ENCODE assay signal across 15 cellular contexts in the genomic region with DNA sequence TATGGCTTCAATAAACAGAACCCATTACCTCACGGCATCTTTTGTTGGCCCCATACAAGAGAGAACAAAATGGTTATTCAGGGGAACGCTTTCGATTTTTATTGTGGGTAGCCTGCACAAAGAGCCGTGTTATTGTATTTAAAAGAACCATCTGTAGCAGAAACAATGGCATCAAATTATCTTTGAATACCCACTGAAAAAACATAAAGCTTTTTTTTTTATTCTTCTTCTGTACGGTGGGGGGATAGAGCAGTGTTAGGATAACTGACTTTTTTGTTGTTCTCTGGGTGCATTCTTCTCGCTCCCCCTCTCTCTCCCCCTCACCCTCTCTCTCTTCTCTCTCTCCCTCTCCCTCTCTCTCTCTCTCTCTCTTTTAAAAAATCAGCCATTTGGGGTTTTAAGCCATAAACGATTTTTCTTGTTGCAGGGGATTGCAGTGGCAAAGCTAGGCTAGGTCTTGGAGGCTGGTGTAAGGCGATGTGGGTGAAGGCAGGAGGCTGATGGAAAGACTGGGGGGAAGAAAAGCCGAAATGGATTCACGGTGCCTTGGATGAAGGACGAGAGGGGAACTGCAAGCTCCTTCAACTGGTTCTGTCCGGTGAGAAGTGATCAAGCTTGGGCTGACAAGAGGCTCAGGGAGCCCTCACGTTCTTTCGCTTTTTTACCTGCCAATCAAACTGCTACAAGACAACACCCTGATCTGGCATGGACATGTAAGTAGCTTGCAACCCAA. TPM values are rescaled to one million over a fixed set of nuclear protein-coding genes. Genes with fewer than 3 reads are reported as not detected.
DNase-seq lines count a peak whose midpoint lies in the region; ATAC-seq, FAIRE-seq and TF ChIP-seq lines count a peak whose summit lies in the region.
"Had no signal": no experiment of that assay in that cellular context is flagged by ENCODE, and none has a peak within 500 bp of the region (broad histone marks: within the 10 kb centered on the region; RNA-seq: fewer than 3 reads in every experiment).

No MANE protein-coding gene starts in this region.

- H3K4me3 ChIP-seq in K562, result no peak overlapping the region
- H3K4me3 ChIP-seq: SJCRH30 had no signal

- POLR2A ChIA-PET in K562 (lab: Yijun Ruan, JAX), result no interaction called here

- H3K4me2 ChIP-seq in K562 (ENCODE audit: insufficient read depth, low read length), result no peak overlapping the region

- H2AFZ ChIP-seq in K562 (ENCODE audit: low read depth, low read length), result no peak overlapping the region

- in situ Hi-C loops in K562 (cut with MboI), result no loop called here

- no peak for TF ChIP-seq POLR2A in K562 (conservative IDR thresholded peaks at IDR 0.05)

- H3K36me3 ChIP-seq in K562 (ENCODE audit: control insufficient read depth, insufficient read depth, low read length), result no peaks in the 10 kb centered on the region
- H3K36me3 ChIP-seq: SJCRH30 had no signal

- DNase-seq in COR-L47 (lab: John Stamatoyannopoulos, UW) (peak; percentile 83), NCI-H146 treated with DMSO at 0.1 percent for 48 hours (lab: John Stamatoyannopoulos, UW; ENCODE audit: unreplicated experiment) (peak; percentile 99), K562 (ENCODE audit: extremely low read depth in 1 of 4, low spot score in 3 of 4) (no peak), left kidney (ENCODE audit: low read depth, low spot score) (peak; percentile 24)
- DNase-seq: activated CD4-positive, alpha-beta T cell treated with anti-CD3 and anti-CD28 coated beads, Interleukin-2, amount 50 U/mL, for 1 hour; cortex of kidney; EL; Karpas-422; NCI-H526 treated with DMSO at 0.1 percent for 48 hours; right cardiac atrium; SJCRH30 had no signal

- WGBS in K562 (ENCODE audit: insufficient coverage, low coverage, missing lambda C conversion rate), result 1% methylated on average over 12 of the region's 14 CpGs

- no peak for FAIRE-seq in K562 (lab: Jason Lieb, UNC)

- no peaks in the 10 kb centered on the region for H3K9me1 ChIP-seq in K562 (ENCODE audit: control insufficient read depth, insufficient read depth, low read length)

- H4K20me1 ChIP-seq in K562 (replicated peaks; ENCODE audit: control insufficient read depth, insufficient read depth, low read length), result no peaks in the 10 kb centered on the region

- ATAC-seq in K562 (no peak), HG03108 (IDR thresholded peaks at IDR 0.05; ENCODE audit: unreplicated experiment) (no peak), HG02763 (IDR thresholded peaks at IDR 0.05; ENCODE audit: unreplicated experiment) (no peak), HG03095 (IDR thresholded peaks at IDR 0.05; ENCODE audit: unreplicated experiment) (no peak), HG03280 (IDR thresholded peaks at IDR 0.05; ENCODE audit: unreplicated experiment) (no peak)
- ATAC-seq: right cardiac atrium had no signal

- intact Hi-C loops in K562 (cut with micrococcal nuclease), result no loop called here

- TF ChIP-seq RAD21 in K562 (CRISPR knock-in tag; conservative IDR thresholded peaks at IDR 0.05 in 1 of 2, IDR thresholded peaks at IDR 0.05 in 1 of 2), result no peak

- H3K4me1 ChIP-seq in K562 (replicated peaks in 1 of 2; ENCODE audit: control insufficient read depth in 2 of 2, insufficient read depth in 2 of 2, low read length in 2 of 2), result peaks cover 0 to 19% of the 10 kb centered on the region in 2 experiments; a peak in 2 of 5 replicates
- H3K4me1 ChIP-seq: SJCRH30 had no signal

- BruUV-seq in K562 (replicated peaks; lab: Mats Ljungman, UMichigan), result no TSS peak

- CTCF ChIA-PET in K562 (lab: Yijun Ruan, JAX; ENCODE audit: low intra/inter-chr PET ratio), result interaction anchor here (1.0 kb wide), 2 partner anchors 9 to 489 kb away, joined by 3 to 4 read pairs; no protein-coding TSS in a partner anchor

- H3K9ac ChIP-seq in K562 (ENCODE audit: insufficient read depth in 1 of 2, low read depth in 2 of 2, low read length in 2 of 2), result no peak overlapping the region

- no peaks in the 10 kb centered on the region for H3K79me2 ChIP-seq in K562 (ENCODE audit: control insufficient read depth, insufficient read depth, low read length)

- no peaks in the 10 kb centered on the region for H3K9me3 ChIP-seq in K562 (replicated peaks; ENCODE audit: control insufficient read depth, insufficient read depth, low read depth, low read length)
- H3K9me3 ChIP-seq: SJCRH30 had no signal

- no peak overlapping the region for H3K27ac ChIP-seq in K562 (ENCODE audit: extremely low read depth, low read depth, low read length)
- H3K27ac ChIP-seq: SJCRH30 had no signal

- TF ChIP-seq CTCF in K562 (IDR thresholded peaks at IDR 0.05 in 2 of 3, conservative IDR thresholded peaks at IDR 0.05 in 1 of 3; ENCODE audit: insufficient read depth in 2 of 3, low read depth in 1 of 3, low read length in 3 of 3), result no peak

- H3K27me3 ChIP-seq in K562 (ENCODE audit: control insufficient read depth in 2 of 2, insufficient read depth in 2 of 2, low read length in 2 of 2), result peaks cover 7 to 24% of the 10 kb centered on the region in 2 experiments; a peak in 4 of 5 replicates
- H3K27me3 ChIP-seq: SJCRH30 had no signal

- no peak for TF ChIP-seq EP300 in K562 (IDR thresholded peaks at IDR 0.05; ENCODE audit: low read length)

TF ChIP-seq in K562, 482 proteins besides CTCF, POLR2A, EP300 and RAD21:
- TF ChIP-seq TEAD4 (IDR thresholded peaks at IDR 0.05; ENCODE audit: low read length) (no peak), TEAD4 (CRISPR knock-in tag; IDR thresholded peaks at IDR 0.05; ENCODE audit: borderline replicate concordance) (no peak), MYC (IDR thresholded peaks at IDR 0.05; ENCODE audit: low read depth, low read length) (no peak), MYC (CRISPR knock-in tag; IDR thresholded peaks at IDR 0.05; ENCODE audit: borderline replicate concordance, low read depth) (no peak), PHF20 (IDR thresholded peaks at IDR 0.05; ENCODE audit: partially characterized antibody) (no peak), PKNOX1 (IDR thresholded peaks at IDR 0.05) (peak; percentile 65), RFX5 (IDR thresholded peaks at IDR 0.05; ENCODE audit: low read depth, low read length) (no peak)
- TF ChIP-seq, protein P1, sequence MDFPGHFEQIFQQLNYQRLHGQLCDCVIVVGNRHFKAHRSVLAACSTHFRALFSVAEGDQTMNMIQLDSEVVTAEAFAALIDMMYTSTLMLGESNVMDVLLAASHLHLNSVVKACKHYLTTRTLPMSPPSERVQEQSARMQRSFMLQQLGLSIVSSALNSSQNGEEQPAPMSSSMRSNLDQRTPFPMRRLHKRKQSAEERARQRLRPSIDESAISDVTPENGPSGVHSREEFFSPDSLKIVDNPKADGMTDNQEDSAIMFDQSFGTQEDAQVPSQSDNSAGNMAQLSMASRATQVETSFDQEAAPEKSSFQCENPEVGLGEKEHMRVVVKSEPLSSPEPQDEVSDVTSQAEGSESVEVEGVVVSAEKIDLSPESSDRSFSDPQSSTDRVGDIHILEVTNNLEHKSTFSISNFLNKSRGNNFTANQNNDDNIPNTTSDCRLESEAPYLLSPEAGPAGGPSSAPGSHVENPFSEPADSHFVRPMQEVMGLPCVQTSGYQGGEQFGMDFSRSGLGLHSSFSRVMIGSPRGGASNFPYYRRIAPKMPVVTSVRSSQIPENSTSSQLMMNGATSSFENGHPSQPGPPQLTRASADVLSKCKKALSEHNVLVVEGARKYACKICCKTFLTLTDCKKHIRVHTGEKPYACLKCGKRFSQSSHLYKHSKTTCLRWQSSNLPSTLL (IDR thresholded peaks at IDR 0.05), result no peak

RNA-seq across cellular contexts. Expression of gene SOX2, which starts 12.4 kb away (rescaled TPM):
- total RNA-seq in K562 (2011; cell fraction: chromatin; rRNA removed; ENCODE audit: low replicate concordance), result not detected in 2 replicates
- not detected in 2 replicates for total RNA-seq in K562 (2011; cell fraction: nucleolus; rRNA removed)
- not detected in 2 replicates for total RNA-seq in K562 (2011; cell fraction: nucleoplasm; rRNA removed)
- total RNA-seq in K562 (2014; rRNA removed), result not detected in 2 replicates
- not detected in 2 replicates for total RNA-seq in K562 (2014; rRNA removed; fragmentation: Illumina TruSeq; extraction: Trizol)
- total RNA-seq in K562 (2015; rRNA removed; fragmentation: Illumina TruSeq; extraction: Trizol), result not detected in 2 replicates
- total RNA-seq in K562 (2021), result 0.07 and 0.13 TPM in 2 replicates
- polyA plus RNA-seq in K562 (2011; rRNA removed), result not detected in 2 replicates
- polyA plus RNA-seq in K562 (2011; cell fraction: cytosol; rRNA removed), result not detected in 2 replicates
- not detected in 2 replicates for polyA plus RNA-seq in K562 (2011; cell fraction: nucleus; rRNA removed)
- not detected in 2 replicates for polyA plus RNA-seq in K562 (2012)
- polyA plus RNA-seq in K562 (2014; fragmentation: Illumina TruSeq; extraction: Trizol), result not detected in 2 replicates
- polyA plus RNA-seq in K562 (2014; fragmentation: Nextera tagmentation; extraction: Ambion mirVana), result not detected
- polyA plus RNA-seq in K562 (2014; rRNA removed), result not detected in 2 replicates
- polyA minus RNA-seq in K562 (2011; rRNA and poly(A)+ RNA removed), result not detected in 2 replicates
- not detected in 2 replicates for polyA minus RNA-seq in K562 (2011; cell fraction: cytosol; rRNA and poly(A)+ RNA removed)
- polyA minus RNA-seq in K562 (2011; cell fraction: nucleus; rRNA and poly(A)+ RNA removed), result not detected in 2 replicates

Comparison
In these comparisons a context has a peak if more than half of its experiments do, and no peak if none do; other contexts are left out.
1. DNase-seq: peak in COR-L47 (single experiment), NCI-H146 treated with DMSO at 0.1 percent for 48 hours (single experiment) and left kidney (single experiment); none in K562 (0 of 4).